Comparison of ENCODE assay signal across 2 cellular contexts in genomic region chr12:120170631-120171030, GRCh38.
TF ChIP-seq lines count a peak whose summit lies in the region.

No MANE protein-coding gene starts in this region.

TF ChIP-seq in liver, 16 proteins besides CTCF, POLR2A, EP300 and RAD21:
- no peak for TF ChIP-seq GABPA (IDR thresholded peaks at IDR 0.05 in 1 of 2, conservative IDR thresholded peaks at IDR 0.05 in 1 of 2)
- TF ChIP-seq HNF4G (IDR thresholded peaks at IDR 0.05), result peak; percentile 14
- TF ChIP-seq RXRA (IDR thresholded peaks at IDR 0.05), result no peak
- TF ChIP-seq ZBTB33 (IDR thresholded peaks at IDR 0.05), result no peak
- TF ChIP-seq TAF1 (conservative IDR thresholded peaks at IDR 0.05), result no peak
- TF ChIP-seq REST (IDR thresholded peaks at IDR 0.05), result no peak
- no peak for TF ChIP-seq EGR1 (IDR thresholded peaks at IDR 0.05; ENCODE audit: low read depth in 2 of 2)
- no peak for TF ChIP-seq ATF3 (IDR thresholded peaks at IDR 0.05)
- peak; percentile 41 to 73 for TF ChIP-seq HNF4A (conservative IDR thresholded peaks at IDR 0.05)
- no peak for TF ChIP-seq NR2F2 (IDR thresholded peaks at IDR 0.05)
- TF ChIP-seq YY1 (IDR thresholded peaks at IDR 0.05), result no peak
- TF ChIP-seq MAX (IDR thresholded peaks at IDR 0.05), result no peak
- TF ChIP-seq FOXA1 (IDR thresholded peaks at IDR 0.05), result no peak
- no peak for TF ChIP-seq SP1 (IDR thresholded peaks at IDR 0.05)
- TF ChIP-seq FOXA2 (IDR thresholded peaks at IDR 0.05), result no peak
- no peak for TF ChIP-seq JUND (IDR thresholded peaks at IDR 0.05)

TF ChIP-seq in HepG2, 621 proteins besides CTCF, POLR2A, EP300 and RAD21:
- TF ChIP-seq GPN1 (CRISPR knock-in tag; IDR thresholded peaks at IDR 0.05; ENCODE audit: borderline replicate concordance) (no peak), SIX1 (CRISPR knock-in tag; IDR thresholded peaks at IDR 0.05; ENCODE audit: borderline replicate concordance) (no peak), MTA3 (CRISPR knock-in tag; IDR thresholded peaks at IDR 0.05) (no peak), ZFP36L2 (CRISPR knock-in tag; IDR thresholded peaks at IDR 0.05) (no peak)
TF ChIP-seq in HepG2: peak in this region for 0.
